28 cellular contexts compared by ENCODE assay signal in genomic region chrX:104968241-104968640, GRCh38.
"Had no signal": no experiment of that assay in that cellular context is flagged by ENCODE, and none has a peak within 500 bp of the region (broad histone marks: within the 10 kb centered on the region; RNA-seq: fewer than 3 reads in every experiment).

No MANE protein-coding gene starts in this region.

- H3K36me3 ChIP-seq: neural progenitor cell, ovary, stomach, thoracic aorta, thyroid gland, tibial nerve, upper lobe of left lung, vagina had no signal

- H3K4me3 ChIP-seq: neural progenitor cell, ovary, psoas muscle, skin epidermis, stomach, thoracic aorta, thyroid gland, tibial nerve, upper lobe of left lung, vagina had no signal

- H3K27me3 Mint-ChIP-seq: progenitor cell of endocrine pancreas; stimulated activated naive B cell treated with anti-CD40 and anti-IgM and Interleukin-4, amounts not matched to agents 10 μg/mL and 1 μg/mL and 100 μg/mL, for 72 hours; stimulated activated naive CD8-positive, alpha-beta T cell treated with anti-CD3 and anti-CD28 coated beads, Interleukin-15, Interleukin-2, amounts not matched to agents 100 ng/mL and 50 ng/mL, for 24 hours had no signal

- H3K4me1 Mint-ChIP-seq: naive thymus-derived CD4-positive, alpha-beta T cell; natural killer cell; nephron; stimulated activated effector memory CD8-positive, alpha-beta T cell treated with anti-CD3 and anti-CD28 coated beads, Interleukin-12 subunit alpha, Interleukin-12 subunit beta, amount 100 ng/mL, for 72 hours; stimulated activated naive B cell treated with anti-CD40 and anti-IgM and Interleukin-4, amounts not matched to agents 10 μg/mL and 1 μg/mL and 100 μg/mL, for 72 hours had no signal

- FAIRE-seq: urothelium cell line had no signal

- H3K4me1 ChIP-seq: parathyroid adenoma, psoas muscle, stomach, thyroid gland, tibial nerve, upper lobe of left lung, vagina had no signal

- DNase-seq: naive thymus-derived CD4-positive, alpha-beta T cell; natural killer cell; occipital lobe; ovary; posterior cingulate gyrus; psoas muscle; right cardiac atrium; stimulated activated CD4-positive, alpha-beta T cell treated with anti-CD3 and anti-CD28 coated beads, Interleukin-12 subunit alpha, Interleukin-12 subunit beta, amount 100 ng/mL, for 4 hours; stimulated activated CD4-positive, alpha-beta T cell treated with anti-CD3 and anti-CD28 coated beads, Interleukin-1b, Interleukin-23, amount 100 ng/mL, for 48 hours; stimulated activated CD4-positive, alpha-beta T cell treated with anti-CD3 and anti-CD28 coated beads, Interleukin-4, amount 100 ng/mL, for 24 hours; stimulated activated naive B cell treated with anti-CD40 and anti-IgM and Interleukin-4, amounts not matched to agents 10 μg/mL and 1 μg/mL and 100 μg/mL, for 72 hours; stimulated activated naive CD4-positive, alpha-beta T cell treated with Interleukin-2 at 50 U/mL for 16 hours; stomach; thyroid gland; trophoblast cell; upper lobe of left lung had no signal

- H2AFZ ChIP-seq: neural progenitor cell, parathyroid adenoma had no signal

- H3K9me3 ChIP-seq: ovary, psoas muscle, stomach, thoracic aorta, thyroid gland, tibial nerve, upper lobe of left lung, vagina had no signal

- H3K4me2 ChIP-seq: neural progenitor cell had no signal

- H3K9me3 Mint-ChIP-seq: nephron; neural progenitor cell; stimulated activated naive B cell treated with anti-CD40 and anti-IgM and Interleukin-4, amounts not matched to agents 10 μg/mL and 1 μg/mL and 100 μg/mL, for 72 hours; stimulated activated naive CD8-positive, alpha-beta T cell treated with anti-CD3 and anti-CD28 coated beads, Interleukin-15, Interleukin-2, amounts not matched to agents 100 ng/mL and 50 ng/mL, for 24 hours had no signal

- ATAC-seq: naive thymus-derived CD4-positive, alpha-beta T cell; natural killer cell; psoas muscle; right cardiac atrium; sciatic nerve; stimulated activated effector memory CD8-positive, alpha-beta T cell treated with anti-CD3 and anti-CD28 coated beads, Interleukin-12 subunit alpha, Interleukin-12 subunit beta, amount 100 ng/mL, for 72 hours; stimulated activated naive B cell treated with anti-CD40 and anti-IgM and Interleukin-4, amounts not matched to agents 10 μg/mL and 1 μg/mL and 100 μg/mL, for 72 hours had no signal

- H3K9ac ChIP-seq: neural progenitor cell, parathyroid adenoma had no signal

- H3K36me3 Mint-ChIP-seq: naive thymus-derived CD4-positive, alpha-beta T cell; natural killer cell; neural progenitor cell; stimulated activated effector memory CD8-positive, alpha-beta T cell treated with anti-CD3 and anti-CD28 coated beads, Interleukin-12 subunit alpha, Interleukin-12 subunit beta, amount 100 ng/mL, for 72 hours; stimulated activated naive B cell treated with anti-CD40 and anti-IgM and Interleukin-4, amounts not matched to agents 10 μg/mL and 1 μg/mL and 100 μg/mL, for 72 hours had no signal

- H3K27ac Mint-ChIP-seq: naive thymus-derived CD4-positive, alpha-beta T cell; natural killer cell; nephron; neural progenitor cell; progenitor cell of endocrine pancreas; stimulated activated effector memory CD8-positive, alpha-beta T cell treated with anti-CD3 and anti-CD28 coated beads, Interleukin-12 subunit alpha, Interleukin-12 subunit beta, amount 100 ng/mL, for 72 hours; stimulated activated naive B cell treated with anti-CD40 and anti-IgM and Interleukin-4, amounts not matched to agents 10 μg/mL and 1 μg/mL and 100 μg/mL, for 72 hours; stimulated activated naive CD8-positive, alpha-beta T cell treated with anti-CD3 and anti-CD28 coated beads, Interleukin-15, Interleukin-2, amounts not matched to agents 100 ng/mL and 50 ng/mL, for 24 hours had no signal

- H3K4me3 Mint-ChIP-seq: naive thymus-derived CD4-positive, alpha-beta T cell; natural killer cell; nephron; neural progenitor cell; stimulated activated effector memory CD8-positive, alpha-beta T cell treated with anti-CD3 and anti-CD28 coated beads, Interleukin-12 subunit alpha, Interleukin-12 subunit beta, amount 100 ng/mL, for 72 hours; stimulated activated naive B cell treated with anti-CD40 and anti-IgM and Interleukin-4, amounts not matched to agents 10 μg/mL and 1 μg/mL and 100 μg/mL, for 72 hours; stimulated activated naive CD8-positive, alpha-beta T cell treated with anti-CD3 and anti-CD28 coated beads, Interleukin-15, Interleukin-2, amounts not matched to agents 100 ng/mL and 50 ng/mL, for 24 hours had no signal

- H3K27ac ChIP-seq: neural progenitor cell, ovary, parathyroid adenoma, psoas muscle, skin epidermis, stomach, thoracic aorta, thyroid gland, tibial nerve, upper lobe of left lung, vagina had no signal

- H3K27me3 ChIP-seq: neural progenitor cell, ovary, stomach, thyroid gland, upper lobe of left lung, vagina had no signal

- H3K79me2 ChIP-seq: parathyroid adenoma had no signal
